In the genomic region with DNA sequence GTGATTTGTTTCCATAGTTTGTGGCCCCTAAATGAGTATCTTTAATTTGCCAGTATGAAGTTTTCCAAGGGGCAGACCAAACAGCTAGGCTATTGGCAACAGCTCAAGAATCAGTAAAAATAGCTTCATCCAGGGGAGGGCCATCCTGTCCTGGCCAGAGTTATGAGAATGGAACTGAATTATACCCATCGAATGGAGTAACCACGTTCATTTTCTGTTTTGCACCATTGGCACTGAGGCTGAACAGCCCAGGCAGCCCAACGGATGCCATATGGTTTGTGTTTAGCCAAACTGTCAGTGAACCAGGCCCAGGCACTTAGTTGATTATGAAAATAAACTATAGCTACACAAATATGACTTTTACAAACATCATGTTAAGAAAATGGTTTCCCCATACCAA, we compare ENCODE assay signal across 21 cellular contexts. TPM values are rescaled to one million over a fixed set of nuclear protein-coding genes. Genes with fewer than 3 reads are reported as not detected.
DNase-seq lines count a peak whose midpoint lies in the region; ATAC-seq and TF ChIP-seq lines count a peak whose summit lies in the region.
"Had no signal": no experiment of that assay in that cellular context is flagged by ENCODE, and none has a peak within 500 bp of the region (broad histone marks: within the 10 kb centered on the region; RNA-seq: fewer than 3 reads in every experiment).

No MANE protein-coding gene starts in this region.

- peaks cover 0 to 4% (median 3%) of the 10 kb centered on the region in 5 donors for H3K27me3 Mint-ChIP-seq in naive thymus-derived CD8-positive, alpha-beta T cell
- H3K27me3 Mint-ChIP-seq: CD4-positive, alpha-beta T cell had no signal

- no peak overlapping the region for H3K4me3 ChIP-seq in gastroesophageal sphincter
- no peak overlapping the region for H3K4me3 ChIP-seq in H7 (ENCODE audit: insufficient read depth, low read depth, low read length)
- no peak overlapping the region for H3K4me3 ChIP-seq in effector memory CD4-positive, alpha-beta T cell (ENCODE audit: insufficient read depth, low read depth, low read length, poor library complexity, severe bottlenecking)

- no peak for TF ChIP-seq POLR2A in gastroesophageal sphincter (IDR thresholded peaks at IDR 0.05)

- no peak for TF ChIP-seq EP300 in gastroesophageal sphincter (IDR thresholded peaks at IDR 0.05)

- H3K36me3 Mint-ChIP-seq in naive thymus-derived CD8-positive, alpha-beta T cell, result no peaks in the 10 kb centered on the region

- H3K9me3 Mint-ChIP-seq in naive thymus-derived CD8-positive, alpha-beta T cell, result peaks cover 0 to 4% (median 0%) of the 10 kb centered on the region in 9 donors
- H3K9me3 Mint-ChIP-seq: HFFc6 had no signal

- H3K36me3 ChIP-seq in gastroesophageal sphincter, result no peaks in the 10 kb centered on the region
- H3K36me3 ChIP-seq in H7 (replicated peaks; ENCODE audit: control insufficient read depth, insufficient read depth, low read length), result no peaks in the 10 kb centered on the region
- no peaks in the 10 kb centered on the region for H3K36me3 ChIP-seq in effector memory CD4-positive, alpha-beta T cell (ENCODE audit: control insufficient read depth, insufficient read depth, low read length)
- H3K36me3 ChIP-seq: BE2C had no signal

- peak; percentile 11 for DNase-seq in AG08395 (ENCODE audit: low spot score)
- peak; percentile 14 for DNase-seq in AG20443 (ENCODE audit: low spot score)
- peak; percentile 91 for DNase-seq in cerebellar cortex (ENCODE audit: low spot score)
- no peak for DNase-seq in naive thymus-derived CD8-positive, alpha-beta T cell
- DNase-seq in H7, result no peak
- DNase-seq in effector memory CD4-positive, alpha-beta T cell, result no peak
- no peak for DNase-seq in NK-92 treated with Interleukin-12 subunit alpha and Interleukin-12 subunit beta, amount 100 ng/mL, for 24 hours (lab: John Stamatoyannopoulos, UW)
- DNase-seq: BE2C; Calu3; CD4-positive, alpha-beta T cell; DND-41; GF-D8; HFFc6; NCI-H1092 treated with DMSO at 0.1 percent for 48 hours; NCI-H2081 treated with DMSO at 0.1 percent for 48 hours; NCI-H510A treated with DMSO at 0.1 percent for 48 hours; NCI-H82 had no signal

- WGBS in gastroesophageal sphincter (ENCODE audit: low coverage in 1 of 2), 2 donors, result 0 to 8% methylated on average over 1 to 3 of the region's 3 CpGs

- POLR2A ChIA-PET in naive thymus-derived CD8-positive, alpha-beta T cell (lab: Charles Lee), result no interaction called here

- H3K27me3 ChIP-seq in gastroesophageal sphincter, result no peaks in the 10 kb centered on the region
- H3K27me3 ChIP-seq in H7 (ENCODE audit: control insufficient read depth, insufficient read depth, low read length), result no peaks in the 10 kb centered on the region
- no peaks in the 10 kb centered on the region for H3K27me3 ChIP-seq in effector memory CD4-positive, alpha-beta T cell (replicated peaks; ENCODE audit: control insufficient read depth, insufficient read depth, low read length, poor library complexity, severe bottlenecking)
- H3K27me3 ChIP-seq: BE2C had no signal

- H3K27ac Mint-ChIP-seq in naive thymus-derived CD8-positive, alpha-beta T cell, result no peak overlapping the region
- H3K27ac Mint-ChIP-seq: CD4-positive, alpha-beta T cell; HFFc6 had no signal

- H3K4me1 ChIP-seq in gastroesophageal sphincter, result peaks cover 0 to 8% (median 3%) of the 10 kb centered on the region in 3 donors
- H3K4me1 ChIP-seq in effector memory CD4-positive, alpha-beta T cell (ENCODE audit: control insufficient read depth, insufficient read depth, low read length, poor library complexity, severe bottlenecking), result no peaks in the 10 kb centered on the region
- H3K4me1 ChIP-seq: BE2C had no signal

- TF ChIP-seq CTCF in gastroesophageal sphincter (IDR thresholded peaks at IDR 0.05), result no peak

- no peak overlapping the region for H3K27ac ChIP-seq in gastroesophageal sphincter
- no peak overlapping the region for H3K27ac ChIP-seq in effector memory CD4-positive, alpha-beta T cell (ENCODE audit: insufficient read depth, low read length, poor library complexity, severe bottlenecking)

- ATAC-seq in gastroesophageal sphincter, result peak; percentile 48
- ATAC-seq in naive thymus-derived CD8-positive, alpha-beta T cell, result no peak
- ATAC-seq: Panc1 had no signal

- no peak overlapping the region for H3K4me3 Mint-ChIP-seq in naive thymus-derived CD8-positive, alpha-beta T cell
- H3K4me3 Mint-ChIP-seq: CD4-positive, alpha-beta T cell; HFFc6 had no signal

- H3K9me3 ChIP-seq in gastroesophageal sphincter, result no peaks in the 10 kb centered on the region
- no peaks in the 10 kb centered on the region for H3K9me3 ChIP-seq in effector memory CD4-positive, alpha-beta T cell (ENCODE audit: control insufficient read depth, low read length)
- H3K9me3 ChIP-seq: BE2C had no signal

- no peaks in the 10 kb centered on the region for H3K4me1 Mint-ChIP-seq in naive thymus-derived CD8-positive, alpha-beta T cell

RNA-seq across cellular contexts. Expression of a gene that starts 17.7 kb away (rescaled TPM):
- total RNA-seq in gastroesophageal sphincter, result 10 to 100 TPM; 21.8 to 69.1 (median 25.9) TPM
- not detected for total RNA-seq in naive thymus-derived CD8-positive, alpha-beta T cell
- not detected for polyA plus RNA-seq in naive thymus-derived CD8-positive, alpha-beta T cell
- total RNA-seq in H7 (2014; rRNA removed; shearing (Covaris generic)), result 0.26 and 0.31 TPM in 2 replicates
- total RNA-seq: A673; Calu3; CD4-positive, alpha-beta T cell; MCF 10A had no signal

RNA-seq across cellular contexts. Expression of a gene that starts 33.0 kb away (rescaled TPM):
- total RNA-seq in gastroesophageal sphincter, result 10 to 100 TPM; 32.6 to 73.1 (median 57.5) TPM
- 100 to 1,000 TPM; 151 to 155 TPM for total RNA-seq in naive thymus-derived CD8-positive, alpha-beta T cell
- 10 to 100 TPM; 33.7 to 64.4 (median 43.6) TPM for polyA plus RNA-seq in naive thymus-derived CD8-positive, alpha-beta T cell
- 59.4 and 67.4 TPM in 2 replicates for total RNA-seq in H7 (2014; rRNA removed; shearing (Covaris generic))

Comparison
In these comparisons a context has a peak if more than half of its experiments do, and no peak if none do; other contexts are left out.
1. DNase-seq: peak in AG08395 (single experiment), AG20443 (single experiment) and cerebellar cortex (single experiment); none in naive thymus-derived CD8-positive, alpha-beta T cell (0 of 10), H7 (single experiment), effector memory CD4-positive, alpha-beta T cell (0 of 3) and NK-92 treated with Interleukin-12 subunit alpha and Interleukin-12 subunit beta, amount 100 ng/mL, for 24 hours (single experiment).
2. RNA of a gene that starts 17.7 kb away (total RNA-seq): 21.8 to 69.1 TPM in gastroesophageal sphincter; 0.26 to 0.31 TPM in H7 and not detected in naive thymus-derived CD8-positive, alpha-beta T cell; every median in the first group is over 10 times any median in the second.